Comparison of ENCODE assay signal across 20 cellular contexts in the genomic region with DNA sequence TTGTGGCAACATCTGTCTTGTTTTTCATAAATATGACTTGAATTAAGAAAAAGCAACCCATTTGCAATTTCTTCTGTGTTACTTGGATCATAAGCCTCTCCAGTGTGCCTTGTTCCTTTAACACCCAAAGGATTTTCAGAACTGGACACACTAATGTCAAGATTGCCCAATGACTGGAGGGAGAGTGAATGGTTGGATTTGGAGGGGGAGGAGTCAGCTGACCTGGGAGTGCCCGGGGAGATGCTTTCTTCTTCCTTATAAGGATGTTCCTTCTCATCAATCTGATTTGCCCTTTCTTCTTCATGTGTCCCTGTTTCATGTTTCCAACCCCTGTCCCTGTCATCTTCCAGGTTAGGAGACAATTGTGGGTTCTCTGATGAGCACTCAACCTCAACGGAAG. TPM values are rescaled to one million over a fixed set of nuclear protein-coding genes. Genes with fewer than 3 reads are reported as not detected.
DNase-seq lines count a peak whose midpoint lies in the region; ATAC-seq and TF ChIP-seq lines count a peak whose summit lies in the region.
"Had no signal": no experiment of that assay in that cellular context is flagged by ENCODE, and none has a peak within 500 bp of the region (broad histone marks: within the 10 kb centered on the region; RNA-seq: fewer than 3 reads in every experiment).

No MANE protein-coding gene starts in this region.

- TF ChIP-seq POLR2A in IMR-90 (IDR thresholded peaks at IDR 0.05; ENCODE audit: low read depth, low read length), result no peak

- H3K4me1 ChIP-seq in IMR-90 (ENCODE audit: control insufficient read depth, insufficient read depth, low read length), result peaks cover 28% of the 10 kb centered on the region
- H3K4me1 ChIP-seq: Peyer's patch, prostate gland, tibial nerve had no signal

- no peak overlapping the region for H2AFZ ChIP-seq in IMR-90 (replicated peaks; ENCODE audit: low read length, poor library complexity)

- peak overlapping the region; percentile 92 for H3K18ac ChIP-seq in IMR-90 (ENCODE audit: low read depth, low read length)

- peak overlapping the region; percentile 96 for H2BK120ac ChIP-seq in IMR-90 (ENCODE audit: low read depth, low read length)

- DNase-seq in AG20443 (ENCODE audit: low spot score) (peak; percentile 30), IMR-90 (peak; percentile 43), choroid plexus epithelial cell (ENCODE audit: low read depth) (peak; percentile 66), neural crest cell (ENCODE audit: low read depth, low spot score) (no peak), NCI-H69 (lab: John Stamatoyannopoulos, UW) (no peak), NK-92 (lab: John Stamatoyannopoulos, UW; ENCODE audit: unreplicated experiment) (no peak)
- DNase-seq: activated CD4-positive, alpha-beta T cell treated with anti-CD3 and anti-CD28 coated beads for 48 hours; activated T-cell treated with anti-CD3 and anti-CD28 coated beads, Interleukin-2, amount 50 U/mL, for 24 hours; amygdala; CD4-positive, alpha-beta memory T cell; GF-D8; NCI-H1694 treated with DMSO at 0.1 percent for 48 hours; NCI-H526 treated with DMSO at 0.1 percent for 48 hours; Peyer's patch; stimulated activated CD4-positive, alpha-beta T cell treated with anti-CD3 and anti-CD28 coated beads, Interleukin-1b, Interleukin-23, amount 100 ng/mL, for 48 hours; T-helper 2 cell had no signal

- H2AK9ac ChIP-seq in IMR-90 (replicated peaks; ENCODE audit: low read depth, low read length, poor library complexity), result no peak overlapping the region

- H3K9me3 ChIP-seq in IMR-90 (ENCODE audit: control insufficient read depth, insufficient read depth, low read length), result no peaks in the 10 kb centered on the region
- H3K9me3 ChIP-seq: Peyer's patch, prostate gland, tibial nerve had no signal

- H2BK5ac ChIP-seq in IMR-90 (ENCODE audit: low read depth, low read length, poor library complexity, severe bottlenecking), result peak overlapping the region; percentile 97

- peak overlapping the region; percentile 99 for H3K23ac ChIP-seq in IMR-90 (ENCODE audit: low read depth, low read length)

- POLR2A ChIA-PET in IMR-90 (lab: Charles Lee; ENCODE audit: unreplicated experiment), result no interaction called here

- peak overlapping the region; percentile 97 for H4K91ac ChIP-seq in IMR-90 (ENCODE audit: insufficient read depth, low read depth, low read length)

- H3K36me3 ChIP-seq in IMR-90 (ENCODE audit: control insufficient read depth, insufficient read depth, low read length), result peaks cover 3% of the 10 kb centered on the region
- H3K36me3 ChIP-seq: Peyer's patch, prostate gland, tibial nerve had no signal

- H3K4me1 Mint-ChIP-seq in neural crest cell, result peaks cover 40% of the 10 kb centered on the region

- no TSS peak for BruUV-seq in IMR-90 (replicated peaks; lab: Mats Ljungman, UMichigan)

- H3K4ac ChIP-seq in IMR-90 (ENCODE audit: low read depth, low read length), result peak overlapping the region; percentile 97

- dilution Hi-C loops in IMR-90 (cut with HindIII; ENCODE audit: low sequenced_read_pairs, unreplicated experiment), result no loop called here

- H3K9ac ChIP-seq in IMR-90 (ENCODE audit: low read depth, low read length), result peak overlapping the region; percentile 92

- H3K27ac ChIP-seq in IMR-90 (ENCODE audit: insufficient read depth, low read length), result peak overlapping the region; percentile 93
- H3K27ac ChIP-seq: Peyer's patch, prostate gland, tibial nerve had no signal

- no peaks in the 10 kb centered on the region for H3K9me3 Mint-ChIP-seq in neural crest cell
- H3K9me3 Mint-ChIP-seq: activated T-cell treated with anti-CD3 and anti-CD28 coated beads, Interleukin-2, amount 50 U/mL, for 24 hours; CD4-positive, alpha-beta memory T cell had no signal

- peak overlapping the region; percentile 96 for H2BK15ac ChIP-seq in IMR-90 (ENCODE audit: low read depth, low read length)

- CTCF ChIA-PET in IMR-90 (lab: Yijun Ruan, JAX), result no interaction called here

- H3K4me3 Mint-ChIP-seq in neural crest cell, result no peak overlapping the region
- H3K4me3 Mint-ChIP-seq: activated T-cell treated with anti-CD3 and anti-CD28 coated beads, Interleukin-2, amount 50 U/mL, for 24 hours; CD4-positive, alpha-beta memory T cell had no signal

- no peaks in the 10 kb centered on the region for H3K27me3 ChIP-seq in IMR-90 (ENCODE audit: control insufficient read depth, insufficient read depth, low read length)
- H3K27me3 ChIP-seq: Peyer's patch had no signal

- H3K79me1 ChIP-seq in IMR-90 (ENCODE audit: low read depth in 1 of 2, low read length in 2 of 2), result peaks cover 9 to 38% of the 10 kb centered on the region in 2 experiments

- peaks cover 3% of the 10 kb centered on the region; the same call in 1 of the 2 replicates for H4K20me1 ChIP-seq in IMR-90 (ENCODE audit: insufficient read depth, low read length)

- peak overlapping the region; percentile 91 for H2BK20ac ChIP-seq in IMR-90 (ENCODE audit: low read depth, low read length)

- peak overlapping the region; percentile 86 for H3K4me2 ChIP-seq in IMR-90 (ENCODE audit: low read depth, low read length)

- no peaks in the 10 kb centered on the region for H3K27me3 Mint-ChIP-seq in neural crest cell (ENCODE audit: low read depth)
- H3K27me3 Mint-ChIP-seq: activated T-cell treated with anti-CD3 and anti-CD28 coated beads, Interleukin-2, amount 50 U/mL, for 24 hours; CD4-positive, alpha-beta memory T cell had no signal

- in situ Hi-C loops in IMR-90 (cut with MboI; ENCODE audit: low sequenced_read_pairs), result loop anchor here (5.0 kb wide), 1 partner anchor 92 kb away; the partner anchor contains the start of gene MALT1

- TF ChIP-seq CTCF in IMR-90 (conservative IDR thresholded peaks at IDR 0.05; ENCODE audit: low read depth, low read length) (no peak), choroid plexus epithelial cell (conservative IDR thresholded peaks at IDR 0.05; ENCODE audit: low read depth, low read length) (no peak), neural crest cell (conservative IDR thresholded peaks at IDR 0.05) (no peak)

- H3K36me3 Mint-ChIP-seq in neural crest cell (ENCODE audit: low read depth), result no peaks in the 10 kb centered on the region
- H3K36me3 Mint-ChIP-seq: CD4-positive, alpha-beta memory T cell had no signal

- no CpG with 5 or more reads among the region's 2 CpGs for WGBS in IMR-90 (ENCODE audit: extremely low coverage in 2 of 2, insufficient read length in 1 of 2), 2 experiments

- H2AK5ac ChIP-seq in IMR-90 (ENCODE audit: low read depth, low read length), result peak overlapping the region; percentile 96

- intact Hi-C loops in IMR-90 (cut with micrococcal nuclease), result loop anchor here (1.0 kb wide), 1 partner anchor 91 kb away; the partner anchor contains the start of gene MALT1

- H4K5ac ChIP-seq in IMR-90 (ENCODE audit: low read depth, low read length), result peak overlapping the region; percentile 80

- H3K4me3 ChIP-seq in IMR-90 (ENCODE audit: insufficient read depth, low read depth, low read length) (peak overlapping the region; percentile 57; the same call in 1 of the 2 replicates), choroid plexus epithelial cell (ENCODE audit: low read depth, low read length) (no peak overlapping the region)
- H3K4me3 ChIP-seq: Peyer's patch, prostate gland, tibial nerve had no signal

- peak overlapping the region; percentile 99 for H3K56ac ChIP-seq in IMR-90 (ENCODE audit: extremely low read depth, insufficient read depth, low read length)

- peak overlapping the region; percentile 98 for H3K14ac ChIP-seq in IMR-90 (replicated peaks; ENCODE audit: low read depth, low read length)

- TF ChIP-seq RAD21 in IMR-90 (IDR thresholded peaks at IDR 0.05; ENCODE audit: low read length), result no peak

- peaks cover 16% of the 10 kb centered on the region for H3K9me1 ChIP-seq in IMR-90 (ENCODE audit: insufficient read depth, low read length)

- peak overlapping the region; percentile 58 for H3K27ac Mint-ChIP-seq in neural crest cell (ENCODE audit: unreplicated experiment)
- H3K27ac Mint-ChIP-seq: activated T-cell treated with anti-CD3 and anti-CD28 coated beads, Interleukin-2, amount 50 U/mL, for 24 hours had no signal

- ATAC-seq in IMR-90 (ENCODE audit: low read depth) (peak; percentile 3; the same call in 1 of the 2 replicates), GM18867 (IDR thresholded peaks at IDR 0.05; ENCODE audit: unreplicated experiment) (no peak), GM18502 (IDR thresholded peaks at IDR 0.05; ENCODE audit: poor library complexity, unreplicated experiment) (no peak)

- peak overlapping the region; percentile 69 to 96 for H4K8ac ChIP-seq in IMR-90 (ENCODE audit: low read depth in 2 of 2, low read length in 2 of 2)

TF ChIP-seq in IMR-90, 13 proteins besides CTCF, POLR2A, EP300 and RAD21:
- TF ChIP-seq CEBPB (IDR thresholded peaks at IDR 0.05; ENCODE audit: low read depth, low read length), result peak; percentile 81
- no peak for TF ChIP-seq NFE2L2 (IDR thresholded peaks at IDR 0.05; ENCODE audit: low read depth, low read length)

RNA-seq across cellular contexts. Expression of gene ALPK2, which starts 48.8 kb away (rescaled TPM):
- total RNA-seq in IMR-90 (2012; rRNA removed) (81.7 and 89.1 TPM in 2 replicates), neural crest cell (0.14 TPM in 1 of 2 replicates, not detected in the other)
- polyA plus RNA-seq in IMR-90 (2012; rRNA removed), result 28.0 and 33.7 TPM in 2 replicates
- polyA plus RNA-seq in IMR-90 (2012; cell fraction: cytosol; rRNA removed), result 4.9 and 5.7 TPM in 2 replicates
- 29.8 and 206 TPM in 2 replicates for polyA plus RNA-seq in IMR-90 (2012; cell fraction: nucleus; rRNA removed; ENCODE audit: low replicate concordance)

Comparison
In these comparisons a context has a peak if more than half of its experiments do, and no peak if none do; other contexts are left out.
1. DNase-seq: peak in AG20443 (single experiment), IMR-90 (single experiment) and choroid plexus epithelial cell (single experiment); none in neural crest cell (single experiment), NCI-H69 (single experiment) and NK-92 (single experiment).
2. RNA of gene ALPK2, which starts 48.8 kb away (total RNA-seq): 81.7 to 89.1 TPM in IMR-90; 0.14 TPM in neural crest cell; every median in the first group is over 10 times any median in the second.